8 cellular contexts compared by ENCODE assay signal in the genomic region with DNA sequence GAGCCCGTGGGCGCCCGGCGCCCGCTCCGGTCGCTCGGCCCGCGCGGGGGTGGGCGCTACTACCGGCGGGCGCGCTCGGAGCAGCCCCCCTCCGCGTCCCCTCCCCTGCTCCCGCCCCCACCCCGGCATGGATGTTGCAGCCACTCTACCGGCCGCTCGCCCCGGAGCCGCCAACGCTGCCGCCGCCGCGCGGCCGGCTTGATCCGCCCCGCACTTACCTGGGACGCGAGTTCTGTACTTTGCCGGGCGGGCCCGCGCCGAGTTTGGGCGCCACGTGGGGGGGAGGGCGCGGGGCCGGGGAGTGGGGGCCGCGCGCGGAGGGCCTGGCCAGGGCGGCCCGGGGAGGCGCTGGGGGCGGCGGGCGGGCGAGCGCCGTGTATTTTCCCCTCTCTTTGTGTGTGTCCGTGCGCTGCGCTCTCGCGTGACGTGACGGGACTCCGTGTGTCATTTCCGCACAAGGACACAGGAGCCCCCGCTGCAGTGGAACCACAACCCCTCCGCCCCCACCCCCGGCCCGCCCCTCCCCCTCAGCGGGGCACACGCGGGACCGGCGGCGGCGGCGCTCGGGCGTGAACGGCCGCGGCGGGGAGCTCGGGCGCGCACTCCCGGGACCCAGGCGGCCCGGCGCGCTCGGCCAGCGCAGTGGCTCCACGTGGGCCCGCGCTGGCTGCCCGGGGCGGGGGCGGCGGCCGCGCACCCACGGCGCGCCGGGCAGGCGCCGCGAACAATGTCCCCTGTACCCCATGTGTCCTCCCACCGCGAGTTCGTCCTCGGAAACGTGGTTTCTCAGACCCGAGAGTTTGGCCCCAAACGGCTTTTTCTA. TPM values are rescaled to one million over a fixed set of nuclear protein-coding genes. Genes with fewer than 3 reads are reported as not detected.
DNase-seq lines count a peak whose midpoint lies in the region; ATAC-seq and TF ChIP-seq lines count a peak whose summit lies in the region.

Gene BEND3, minus strand, starts transcription at position 644 of the 823 bp plus-strand sequence. CDS start 16,230 bp downstream, outside the sequence.

- no peaks in the 10 kb centered on the region for H3K9me3 ChIP-seq in ectodermal cell (ENCODE audit: control insufficient read depth, low read length)

- POLR2A ChIA-PET in activated CD4-positive, alpha-beta T cell treated with anti-CD3 and anti-CD28 coated beads, Interleukin-2, amount 10 ng/mL, durations not matched to agents 7 days and 5 days (lab: Charles Lee), result interaction anchor here (0.9 kb wide), 1 partner anchor 53 kb away, joined by 3 read pairs; no protein-coding TSS in a partner anchor

- no peaks in the 10 kb centered on the region for H3K27me3 ChIP-seq in ectodermal cell (ENCODE audit: control insufficient read depth, insufficient read depth, low read length, poor library complexity, severe bottlenecking)

- no peak for TF ChIP-seq RAD21 in Ishikawa (IDR thresholded peaks at IDR 0.05; ENCODE audit: low read depth)

- ATAC-seq in GM21515 (IDR thresholded peaks at IDR 0.05; ENCODE audit: unreplicated experiment), result peak; percentile 22
- peak; percentile 16 for ATAC-seq in memory B cell (ENCODE audit: low read depth)
- ATAC-seq in stimulated activated naive B cell treated with anti-CD40 and anti-IgM and Interleukin-4, amounts not matched to agents 10 μg/mL and 1 μg/mL and 100 μg/mL, for 72 hours (replicated peaks), result peak; percentile 30 to 35

- peak within 1 kb of the TSS; percentile 67 for H3K4me3 ChIP-seq in ectodermal cell (ENCODE audit: insufficient read depth, low read depth, low read length)

- peak; percentile 80 for DNase-seq in D341Med (ENCODE audit: low spot score)
- DNase-seq in activated CD4-positive, alpha-beta T cell treated with anti-CD3 and anti-CD28 coated beads, Interleukin-2, amount 10 ng/mL, durations not matched to agents 7 days and 5 days, result peak; percentile 46
- DNase-seq in memory B cell (ENCODE audit: low spot score in 2 of 2), result peak; percentile 13 to 40
- peak; percentile 21 for DNase-seq in stimulated activated naive B cell treated with anti-CD40 and anti-IgM and Interleukin-4, amounts not matched to agents 10 μg/mL and 1 μg/mL and 100 μg/mL, for 72 hours
- DNase-seq in A172 (ENCODE audit: low spot score), result no peak

- H3K27ac Mint-ChIP-seq in activated CD4-positive, alpha-beta T cell treated with anti-CD3 and anti-CD28 coated beads, Interleukin-2, amount 10 ng/mL, durations not matched to agents 7 days and 5 days, result peak within 1 kb of the TSS; percentile 50
- H3K27ac Mint-ChIP-seq in memory B cell, result peak within 1 kb of the TSS; percentile 74
- H3K27ac Mint-ChIP-seq in stimulated activated naive B cell treated with anti-CD40 and anti-IgM and Interleukin-4, amounts not matched to agents 10 μg/mL and 1 μg/mL and 100 μg/mL, for 72 hours, result peak within 1 kb of the TSS; percentile 81

- no peaks in the 10 kb centered on the region for H3K9me3 Mint-ChIP-seq in activated CD4-positive, alpha-beta T cell treated with anti-CD3 and anti-CD28 coated beads, Interleukin-2, amount 10 ng/mL, durations not matched to agents 7 days and 5 days
- no peaks in the 10 kb centered on the region for H3K9me3 Mint-ChIP-seq in memory B cell
- no peaks in the 10 kb centered on the region for H3K9me3 Mint-ChIP-seq in stimulated activated naive B cell treated with anti-CD40 and anti-IgM and Interleukin-4, amounts not matched to agents 10 μg/mL and 1 μg/mL and 100 μg/mL, for 72 hours

- H3K4me1 ChIP-seq in ectodermal cell (ENCODE audit: control insufficient read depth, insufficient read depth, low read length), result peaks cover 10% of the 10 kb centered on the region

- CTCF ChIA-PET in activated CD4-positive, alpha-beta T cell treated with anti-CD3 and anti-CD28 coated beads, Interleukin-2, amount 10 ng/mL, durations not matched to agents 7 days and 5 days (lab: Charles Lee), result interaction anchor here (0.6 to 1.3 kb wide), 2 partner anchors 52 to 1252 kb away, joined by 3 to 4 read pairs; no protein-coding TSS in a partner anchor

- no peaks in the 10 kb centered on the region for H3K36me3 ChIP-seq in ectodermal cell (ENCODE audit: control insufficient read depth, insufficient read depth, low read length)

- peaks cover 18% of the 10 kb centered on the region for H3K27me3 Mint-ChIP-seq in activated CD4-positive, alpha-beta T cell treated with anti-CD3 and anti-CD28 coated beads, Interleukin-2, amount 10 ng/mL, durations not matched to agents 7 days and 5 days
- no peaks in the 10 kb centered on the region for H3K27me3 Mint-ChIP-seq in memory B cell
- no peaks in the 10 kb centered on the region for H3K27me3 Mint-ChIP-seq in stimulated activated naive B cell treated with anti-CD40 and anti-IgM and Interleukin-4, amounts not matched to agents 10 μg/mL and 1 μg/mL and 100 μg/mL, for 72 hours

- TF ChIP-seq EP300 in Ishikawa (IDR thresholded peaks at IDR 0.05; ENCODE audit: borderline replicate concordance), result no peak

- 0% methylated on average over 117 to 120 of the region's 120 CpGs for WGBS in ectodermal cell, 2 experiments

- peaks cover 21% of the 10 kb centered on the region for H3K4me1 Mint-ChIP-seq in activated CD4-positive, alpha-beta T cell treated with anti-CD3 and anti-CD28 coated beads, Interleukin-2, amount 10 ng/mL, durations not matched to agents 7 days and 5 days
- H3K4me1 Mint-ChIP-seq in memory B cell, result peaks cover 3% of the 10 kb centered on the region
- H3K4me1 Mint-ChIP-seq in stimulated activated naive B cell treated with anti-CD40 and anti-IgM and Interleukin-4, amounts not matched to agents 10 μg/mL and 1 μg/mL and 100 μg/mL, for 72 hours, result peaks cover 10 to 21% of the 10 kb centered on the region in 2 donors

- H3K36me3 Mint-ChIP-seq in activated CD4-positive, alpha-beta T cell treated with anti-CD3 and anti-CD28 coated beads, Interleukin-2, amount 10 ng/mL, durations not matched to agents 7 days and 5 days (ENCODE audit: low read depth), result peaks cover 2% of the 10 kb centered on the region
- H3K36me3 Mint-ChIP-seq in memory B cell, result no peaks in the 10 kb centered on the region
- no peaks in the 10 kb centered on the region for H3K36me3 Mint-ChIP-seq in stimulated activated naive B cell treated with anti-CD40 and anti-IgM and Interleukin-4, amounts not matched to agents 10 μg/mL and 1 μg/mL and 100 μg/mL, for 72 hours

- H3K4me3 Mint-ChIP-seq in activated CD4-positive, alpha-beta T cell treated with anti-CD3 and anti-CD28 coated beads, Interleukin-2, amount 10 ng/mL, durations not matched to agents 7 days and 5 days, result peak within 1 kb of the TSS; percentile 72
- H3K4me3 Mint-ChIP-seq in memory B cell, result peak within 1 kb of the TSS; percentile 86
- H3K4me3 Mint-ChIP-seq in stimulated activated naive B cell treated with anti-CD40 and anti-IgM and Interleukin-4, amounts not matched to agents 10 μg/mL and 1 μg/mL and 100 μg/mL, for 72 hours, result peak within 1 kb of the TSS; percentile 82

- peak within 1 kb of the TSS; percentile 90 for H3K27ac ChIP-seq in ectodermal cell (ENCODE audit: insufficient read depth, low read depth, low read length, poor library complexity, severe bottlenecking)

TF ChIP-seq in Ishikawa, 13 proteins besides CTCF, POLR2A, EP300 and RAD21:
- TF ChIP-seq TEAD4 (IDR thresholded peaks at IDR 0.05), result no peak
- TF ChIP-seq, protein P1, sequence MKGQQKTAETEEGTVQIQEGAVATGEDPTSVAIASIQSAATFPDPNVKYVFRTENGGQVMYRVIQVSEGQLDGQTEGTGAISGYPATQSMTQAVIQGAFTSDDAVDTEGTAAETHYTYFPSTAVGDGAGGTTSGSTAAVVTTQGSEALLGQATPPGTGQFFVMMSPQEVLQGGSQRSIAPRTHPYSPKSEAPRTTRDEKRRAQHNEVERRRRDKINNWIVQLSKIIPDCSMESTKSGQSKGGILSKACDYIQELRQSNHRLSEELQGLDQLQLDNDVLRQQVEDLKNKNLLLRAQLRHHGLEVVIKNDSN (IDR thresholded peaks at IDR 0.05), result no peak
- TF ChIP-seq TAF1 (IDR thresholded peaks at IDR 0.05; ENCODE audit: low read depth), result peak; percentile 20; the same call in 1 of the 2 replicates
- no peak for TF ChIP-seq FOXM1 (IDR thresholded peaks at IDR 0.05; ENCODE audit: borderline replicate concordance, low read depth)
- TF ChIP-seq YY1 (IDR thresholded peaks at IDR 0.05; ENCODE audit: low read depth), result 0 out of 2 replicates have a peak, but pooled peaks have one; percentile 4
- no peak for TF ChIP-seq CREB1 (IDR thresholded peaks at IDR 0.05; ENCODE audit: low read depth)
- no peak for TF ChIP-seq NFIC (IDR thresholded peaks at IDR 0.05)
- TF ChIP-seq, protein P2, sequence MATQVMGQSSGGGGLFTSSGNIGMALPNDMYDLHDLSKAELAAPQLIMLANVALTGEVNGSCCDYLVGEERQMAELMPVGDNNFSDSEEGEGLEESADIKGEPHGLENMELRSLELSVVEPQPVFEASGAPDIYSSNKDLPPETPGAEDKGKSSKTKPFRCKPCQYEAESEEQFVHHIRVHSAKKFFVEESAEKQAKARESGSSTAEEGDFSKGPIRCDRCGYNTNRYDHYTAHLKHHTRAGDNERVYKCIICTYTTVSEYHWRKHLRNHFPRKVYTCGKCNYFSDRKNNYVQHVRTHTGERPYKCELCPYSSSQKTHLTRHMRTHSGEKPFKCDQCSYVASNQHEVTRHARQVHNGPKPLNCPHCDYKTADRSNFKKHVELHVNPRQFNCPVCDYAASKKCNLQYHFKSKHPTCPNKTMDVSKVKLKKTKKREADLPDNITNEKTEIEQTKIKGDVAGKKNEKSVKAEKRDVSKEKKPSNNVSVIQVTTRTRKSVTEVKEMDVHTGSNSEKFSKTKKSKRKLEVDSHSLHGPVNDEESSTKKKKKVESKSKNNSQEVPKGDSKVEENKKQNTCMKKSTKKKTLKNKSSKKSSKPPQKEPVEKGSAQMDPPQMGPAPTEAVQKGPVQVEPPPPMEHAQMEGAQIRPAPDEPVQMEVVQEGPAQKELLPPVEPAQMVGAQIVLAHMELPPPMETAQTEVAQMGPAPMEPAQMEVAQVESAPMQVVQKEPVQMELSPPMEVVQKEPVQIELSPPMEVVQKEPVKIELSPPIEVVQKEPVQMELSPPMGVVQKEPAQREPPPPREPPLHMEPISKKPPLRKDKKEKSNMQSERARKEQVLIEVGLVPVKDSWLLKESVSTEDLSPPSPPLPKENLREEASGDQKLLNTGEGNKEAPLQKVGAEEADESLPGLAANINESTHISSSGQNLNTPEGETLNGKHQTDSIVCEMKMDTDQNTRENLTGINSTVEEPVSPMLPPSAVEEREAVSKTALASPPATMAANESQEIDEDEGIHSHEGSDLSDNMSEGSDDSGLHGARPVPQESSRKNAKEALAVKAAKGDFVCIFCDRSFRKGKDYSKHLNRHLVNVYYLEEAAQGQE (IDR thresholded peaks at IDR 0.05; ENCODE audit: low read depth), result no peak
- TF ChIP-seq EGR1 (IDR thresholded peaks at IDR 0.05), result peak; percentile 30
- no peak for TF ChIP-seq CEBPB (IDR thresholded peaks at IDR 0.05)
- TF ChIP-seq ZBTB7A (IDR thresholded peaks at IDR 0.05; ENCODE audit: low read depth), result no peak; the same call in 1 of the 2 replicates

RNA-seq across cellular contexts. Expression of gene BEND3, which starts in this region (rescaled TPM):
- total RNA-seq in activated CD4-positive, alpha-beta T cell treated with anti-CD3 and anti-CD28 coated beads, Interleukin-2, amount 10 ng/mL, durations not matched to agents 7 days and 5 days, result 1 to 10 TPM; 2.7 to 2.9 TPM
- 13.5 TPM for polyA plus RNA-seq in ectodermal cell (2013, experiment 1 of 4)
- polyA plus RNA-seq in ectodermal cell (2013, experiment 2 of 4), result 16.2 TPM
- polyA plus RNA-seq in ectodermal cell (2013, experiment 3 of 4), result 8.1 TPM
- polyA plus RNA-seq in ectodermal cell (2013, experiment 4 of 4), result 8.5 TPM
- 2.3 and 3.5 TPM in 2 replicates for total RNA-seq in A172 (2014; rRNA removed; shearing (Covaris generic))
